Comparison of ENCODE assay signal across 1 cellular context in genomic region chr11:17423533-17424310, GRCh38.
TF ChIP-seq lines count a peak whose summit lies in the region.

No MANE protein-coding gene starts in this region.

TF ChIP-seq in HepG2, 621 proteins besides CTCF, POLR2A, EP300 and RAD21 (continued from another document and continues in another):
- TF ChIP-seq, protein P1, sequence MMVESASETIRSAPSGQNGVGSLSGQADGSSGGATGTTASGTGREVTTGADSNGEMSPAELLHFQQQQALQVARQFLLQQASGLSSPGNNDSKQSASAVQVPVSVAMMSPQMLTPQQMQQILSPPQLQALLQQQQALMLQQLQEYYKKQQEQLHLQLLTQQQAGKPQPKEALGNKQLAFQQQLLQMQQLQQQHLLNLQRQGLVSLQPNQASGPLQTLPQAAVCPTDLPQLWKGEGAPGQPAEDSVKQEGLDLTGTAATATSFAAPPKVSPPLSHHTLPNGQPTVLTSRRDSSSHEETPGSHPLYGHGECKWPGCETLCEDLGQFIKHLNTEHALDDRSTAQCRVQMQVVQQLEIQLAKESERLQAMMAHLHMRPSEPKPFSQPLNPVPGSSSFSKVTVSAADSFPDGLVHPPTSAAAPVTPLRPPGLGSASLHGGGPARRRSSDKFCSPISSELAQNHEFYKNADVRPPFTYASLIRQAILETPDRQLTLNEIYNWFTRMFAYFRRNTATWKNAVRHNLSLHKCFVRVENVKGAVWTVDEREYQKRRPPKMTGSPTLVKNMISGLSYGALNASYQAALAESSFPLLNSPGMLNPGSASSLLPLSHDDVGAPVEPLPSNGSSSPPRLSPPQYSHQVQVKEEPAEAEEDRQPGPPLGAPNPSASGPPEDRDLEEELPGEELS (CRISPR knock-in tag; IDR thresholded peaks at IDR 0.05): no peak
- TF ChIP-seq ZBTB39 (CRISPR knock-in tag; IDR thresholded peaks at IDR 0.05) (no peak), ZNF687 (CRISPR knock-in tag; IDR thresholded peaks at IDR 0.05) (peak; percentile 84), TFDP1 (CRISPR knock-in tag; IDR thresholded peaks at IDR 0.05; ENCODE audit: borderline replicate concordance) (peak; percentile 38; the same call in 1 of the 2 replicates), ZNF552 (CRISPR knock-in tag; IDR thresholded peaks at IDR 0.05; ENCODE audit: borderline replicate concordance) (no peak), MAX (IDR thresholded peaks at IDR 0.05) (peak; percentile 91), HOXA3 (CRISPR knock-in tag; IDR thresholded peaks at IDR 0.05) (0 out of 2 replicates have a peak, but pooled peaks have one; percentile 19), SNAPC4 (CRISPR knock-in tag; IDR thresholded peaks at IDR 0.05) (no peak), E2F2 (CRISPR knock-in tag; IDR thresholded peaks at IDR 0.05; ENCODE audit: borderline replicate concordance) (no peak), NBN (conservative IDR thresholded peaks at IDR 0.05) (no peak), FIP1L1 (IDR thresholded peaks at IDR 0.05; ENCODE audit: borderline replicate concordance, insufficient read depth, low read depth, low read length) (no peak), ZSCAN31 (CRISPR knock-in tag; IDR thresholded peaks at IDR 0.05; ENCODE audit: low read depth) (no peak), ZNF781 (CRISPR knock-in tag; IDR thresholded peaks at IDR 0.05; ENCODE audit: borderline replicate concordance, not compliant biosample characterization) (no peak), DRAP1 (CRISPR knock-in tag; IDR thresholded peaks at IDR 0.05) (no peak), DMTF1 (CRISPR knock-in tag; IDR thresholded peaks at IDR 0.05) (no peak), ZFP91 (CRISPR knock-in tag; IDR thresholded peaks at IDR 0.05; ENCODE audit: borderline replicate concordance) (0 out of 2 replicates have a peak, but pooled peaks have one; percentile 22), DMAP1 (CRISPR knock-in tag; IDR thresholded peaks at IDR 0.05) (no peak), ZFP36L1 (CRISPR knock-in tag; IDR thresholded peaks at IDR 0.05) (no peak), ATF7 (IDR thresholded peaks at IDR 0.05) (no peak), ATF7 (CRISPR knock-in tag; IDR thresholded peaks at IDR 0.05) (no peak), FOSL1 (CRISPR knock-in tag; IDR thresholded peaks at IDR 0.05; ENCODE audit: borderline replicate concordance) (peak; percentile 64)
- TF ChIP-seq, protein P2, sequence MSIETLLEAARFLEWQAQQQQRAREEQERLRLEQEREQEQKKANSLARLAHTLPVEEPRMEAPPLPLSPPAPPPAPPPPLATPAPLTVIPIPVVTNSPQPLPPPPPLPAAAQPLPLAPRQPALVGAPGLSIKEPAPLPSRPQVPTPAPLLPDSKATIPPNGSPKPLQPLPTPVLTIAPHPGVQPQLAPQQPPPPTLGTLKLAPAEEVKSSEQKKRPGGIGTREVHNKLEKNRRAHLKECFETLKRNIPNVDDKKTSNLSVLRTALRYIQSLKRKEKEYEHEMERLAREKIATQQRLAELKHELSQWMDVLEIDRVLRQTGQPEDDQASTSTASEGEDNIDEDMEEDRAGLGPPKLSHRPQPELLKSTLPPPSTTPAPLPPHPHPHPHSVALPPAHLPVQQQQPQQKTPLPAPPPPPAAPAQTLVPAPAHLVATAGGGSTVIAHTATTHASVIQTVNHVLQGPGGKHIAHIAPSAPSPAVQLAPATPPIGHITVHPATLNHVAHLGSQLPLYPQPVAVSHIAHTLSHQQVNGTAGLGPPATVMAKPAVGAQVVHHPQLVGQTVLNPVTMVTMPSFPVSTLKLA (IDR thresholded peaks at IDR 0.05): no peak
- TF ChIP-seq, protein P3, sequence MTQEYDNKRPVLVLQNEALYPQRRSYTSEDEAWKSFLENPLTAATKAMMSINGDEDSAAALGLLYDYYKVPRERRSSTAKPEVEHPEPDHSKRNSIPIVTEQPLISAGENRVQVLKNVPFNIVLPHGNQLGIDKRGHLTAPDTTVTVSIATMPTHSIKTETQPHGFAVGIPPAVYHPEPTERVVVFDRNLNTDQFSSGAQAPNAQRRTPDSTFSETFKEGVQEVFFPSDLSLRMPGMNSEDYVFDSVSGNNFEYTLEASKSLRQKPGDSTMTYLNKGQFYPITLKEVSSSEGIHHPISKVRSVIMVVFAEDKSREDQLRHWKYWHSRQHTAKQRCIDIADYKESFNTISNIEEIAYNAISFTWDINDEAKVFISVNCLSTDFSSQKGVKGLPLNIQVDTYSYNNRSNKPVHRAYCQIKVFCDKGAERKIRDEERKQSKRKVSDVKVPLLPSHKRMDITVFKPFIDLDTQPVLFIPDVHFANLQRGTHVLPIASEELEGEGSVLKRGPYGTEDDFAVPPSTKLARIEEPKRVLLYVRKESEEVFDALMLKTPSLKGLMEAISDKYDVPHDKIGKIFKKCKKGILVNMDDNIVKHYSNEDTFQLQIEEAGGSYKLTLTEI (CRISPR knock-in tag; conservative IDR thresholded peaks at IDR 0.05): no peak
